Comparison of ENCODE assay signal across 37 cellular contexts in genomic region chr7:73901823-73902597, GRCh38. TPM values are rescaled to one million over a fixed set of nuclear protein-coding genes. Genes with fewer than 3 reads are reported as not detected.
DNase-seq lines count a peak whose midpoint lies in the region; ATAC-seq and TF ChIP-seq lines count a peak whose summit lies in the region.
"Had no signal": no experiment of that assay in that cellular context is flagged by ENCODE, and none has a peak within 500 bp of the region (broad histone marks: within the 10 kb centered on the region; RNA-seq: fewer than 3 reads in every experiment).

No MANE protein-coding gene starts in this region.

- no peaks in the 10 kb centered on the region for H3K36me3 ChIP-seq in tibial artery
- H3K36me3 ChIP-seq: breast epithelium had no signal

- H3K4me1 Mint-ChIP-seq in chondrocyte (ENCODE audit: low read depth): peaks cover 53% of the 10 kb centered on the region
- H3K4me1 Mint-ChIP-seq: natural killer cell had no signal

- no peak overlapping the region for H3K4me3 ChIP-seq in tibial artery
- H3K4me3 ChIP-seq: breast epithelium, smooth muscle cell had no signal

- intact Hi-C loops in Right ventricle myocardium superior (cut with DNase I): no loop called here
- intact Hi-C loops in left ventricle myocardium superior (cut with micrococcal nuclease): no loop called here
- intact Hi-C loops in tibial artery (cut with DNase I; ENCODE audit: low total_unique reads): no loop called here

- DNase-seq in Right ventricle myocardium superior (peak; percentile 28), left ventricle myocardium superior (no peak), chondrocyte (ENCODE audit: low spot score) (peak; percentile 83), mesenteric fat pad (ENCODE audit: low spot score) (peak; percentile 86), tibial artery (peak; percentile 20 to 67), NCI-H1417 (lab: John Stamatoyannopoulos, UW) (no peak)
- DNase-seq: activated CD8-positive, alpha-beta memory T cell treated with anti-CD3 and anti-CD28 coated beads, Interleukin-2, amount 50 U/mL, for 48 hours; activated CD8-positive, alpha-beta T cell treated with anti-CD3 and anti-CD28 coated beads for 36 hours; activated naive CD4-positive, alpha-beta T cell treated with anti-CD3 and anti-CD28 coated beads, Interleukin-2, amount 50 U/mL, for 16 hours; AML-193; amniotic stem cell; CD4-positive, alpha-beta T cell; DND-41; effector CD4-positive, alpha-beta T cell; Karpas-422; natural killer cell; NCI-H1436 treated with DMSO at 0.1 percent for 48 hours; NCI-H2081 treated with DMSO at 0.1 percent for 48 hours; NCI-H226; NCI-H526 treated with DMSO at 0.1 percent for 48 hours; PC-3; SHP77; stimulated activated CD4-positive, alpha-beta T cell treated with anti-CD3 and anti-CD28 coated beads, Interleukin-1b, Interleukin-23, amount 100 ng/mL, for 48 hours; stimulated activated naive CD4-positive, alpha-beta T cell treated with Interleukin-2 at 50 U/mL for 16 hours had no signal

- peaks cover 3% of the 10 kb centered on the region for H3K9me3 Mint-ChIP-seq in chondrocyte (ENCODE audit: low read depth)
- H3K9me3 Mint-ChIP-seq: activated CD8-positive, alpha-beta T cell treated with anti-CD3 and anti-CD28 coated beads for 36 hours; CD4-positive, alpha-beta T cell; natural killer cell; T-helper 2 cell treated with Interferon-gamma antibody and Interleukin-4, amounts not matched to agents 5 μg/mL and 100 μg/mL, for 36 hours had no signal

- H3K27me3 Mint-ChIP-seq in chondrocyte (ENCODE audit: low read depth): no peaks in the 10 kb centered on the region
- H3K27me3 Mint-ChIP-seq: activated CD8-positive, alpha-beta T cell treated with anti-CD3 and anti-CD28 coated beads for 36 hours; CD4-positive, alpha-beta T cell had no signal

- peak overlapping the region; percentile 89 to 93 for H3K27ac ChIP-seq in tibial artery
- H3K27ac ChIP-seq: breast epithelium, epithelial cell of prostate had no signal

- ATAC-seq in Right ventricle myocardium superior (ENCODE audit: poor library complexity): no peak
- ATAC-seq in left ventricle myocardium superior: no peak
- ATAC-seq in GM19395 (IDR thresholded peaks at IDR 0.05; ENCODE audit: unreplicated experiment): no peak
- ATAC-seq in HG03097 (IDR thresholded peaks at IDR 0.05; ENCODE audit: low FRiP score, unreplicated experiment): no peak
- ATAC-seq: activated CD8-positive, alpha-beta T cell treated with anti-CD3 and anti-CD28 coated beads for 36 hours; HCT116; natural killer cell; PC-3 had no signal

- H3K4me1 ChIP-seq in tibial artery: peaks cover 0 to 78% (median 39%) of the 10 kb centered on the region in 4 donors
- H3K4me1 ChIP-seq: breast epithelium had no signal

- no peaks in the 10 kb centered on the region for H3K9me3 ChIP-seq in tibial artery

- no peaks in the 10 kb centered on the region for H3K27me3 ChIP-seq in tibial artery
- H3K27me3 ChIP-seq: breast epithelium had no signal

- no peak overlapping the region for H3K27ac Mint-ChIP-seq in chondrocyte (ENCODE audit: unreplicated experiment)
- H3K27ac Mint-ChIP-seq: activated CD8-positive, alpha-beta T cell treated with anti-CD3 and anti-CD28 coated beads for 36 hours; CD4-positive, alpha-beta T cell; natural killer cell; T-helper 2 cell treated with Interferon-gamma antibody and Interleukin-4, amounts not matched to agents 5 μg/mL and 100 μg/mL, for 36 hours had no signal

- H3K36me3 Mint-ChIP-seq in chondrocyte (ENCODE audit: low read depth): peaks cover 3% of the 10 kb centered on the region
- H3K36me3 Mint-ChIP-seq: natural killer cell had no signal

- H3K4me3 Mint-ChIP-seq in chondrocyte (ENCODE audit: unreplicated experiment): no peak overlapping the region
- H3K4me3 Mint-ChIP-seq: activated CD8-positive, alpha-beta T cell treated with anti-CD3 and anti-CD28 coated beads for 36 hours; CD4-positive, alpha-beta T cell; natural killer cell; T-helper 2 cell treated with Interferon-gamma antibody and Interleukin-4, amounts not matched to agents 5 μg/mL and 100 μg/mL, for 36 hours had no signal

- no peak for TF ChIP-seq CTCF in chondrocyte (IDR thresholded peaks at IDR 0.05)
- no peak for TF ChIP-seq CTCF in tibial artery (IDR thresholded peaks at IDR 0.05)

RNA-seq across cellular contexts. Expression of gene TMEM270, which starts 41.1 kb away (rescaled TPM):
- total RNA-seq in Right ventricle myocardium superior: not detected
- total RNA-seq in left ventricle myocardium superior: not detected
- total RNA-seq in chondrocyte: 0.25 TPM in 1 of 3 replicates, not detected in the others
- not detected for total RNA-seq in mesenteric fat pad
- total RNA-seq: activated CD8-positive, alpha-beta T cell treated with anti-CD3 and anti-CD28 coated beads for 36 hours; breast epithelium; CD4-positive, alpha-beta T cell; glomerular endothelial cell; liver; mononuclear cell; natural killer cell; osteocyte; PC-3; renal cortical epithelial cell; smooth muscle cell; temporal lobe had no signal

RNA-seq across cellular contexts. Expression of gene METTL27, which starts 59.7 kb away (rescaled TPM):
- total RNA-seq in Right ventricle myocardium superior (0.43 TPM), left ventricle myocardium superior (0.27 TPM), chondrocyte (0.51 to 1.7 TPM (median 0.99 TPM) in 3 replicates), mesenteric fat pad (1.7 TPM)
- total RNA-seq: activated CD8-positive, alpha-beta T cell treated with anti-CD3 and anti-CD28 coated beads for 36 hours; mononuclear cell had no signal

Comparison
In these comparisons a context has a peak if more than half of its experiments do, and no peak if none do; other contexts are left out.
1. DNase-seq: peak in Right ventricle myocardium superior (single experiment), chondrocyte (single experiment), mesenteric fat pad (single experiment) and tibial artery (2 of 2); none in left ventricle myocardium superior (single experiment) and NCI-H1417 (0 of 3).